In the genomic region with DNA sequence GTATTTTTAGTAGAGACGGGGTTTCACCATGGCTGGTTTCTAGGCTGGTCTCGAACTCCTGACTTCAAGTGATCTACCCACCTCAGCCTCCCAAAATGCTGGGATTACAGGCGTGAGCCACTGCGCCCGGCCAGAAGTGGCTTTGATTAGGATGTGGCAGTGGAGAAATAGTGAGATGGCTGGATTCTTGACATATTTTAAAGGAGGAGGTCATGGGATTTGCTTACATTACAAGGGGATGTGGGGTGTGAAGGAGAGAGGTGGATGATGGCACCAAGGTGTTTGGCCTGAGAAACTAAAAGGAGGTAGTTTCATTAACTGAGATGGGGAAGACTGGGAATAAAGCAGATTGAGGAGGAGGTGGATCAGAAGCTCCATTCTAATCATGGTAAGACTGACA, we compare ENCODE assay signal across 23 cellular contexts. TPM values are rescaled to one million over a fixed set of nuclear protein-coding genes. Genes with fewer than 3 reads are reported as not detected.
DNase-seq lines count a peak whose midpoint lies in the region; ATAC-seq and TF ChIP-seq lines count a peak whose summit lies in the region.
"Had no signal": no experiment of that assay in that cellular context is flagged by ENCODE, and none has a peak within 500 bp of the region (broad histone marks: within the 10 kb centered on the region; RNA-seq: fewer than 3 reads in every experiment).

No MANE protein-coding gene starts in this region.

- POLR2A ChIA-PET in activated CD4-positive, alpha-beta T cell treated with anti-CD3 and anti-CD28 coated beads, Interleukin-2, amount 10 ng/mL, durations not matched to agents 7 days and 5 days (lab: Charles Lee) = no interaction called here

- in situ Hi-C loops in brain microvascular endothelial cell (cut with HindIII; ENCODE audit: low pct_ligation_motif_present, low sequenced_read_pairs) = loop anchor here (25.0 kb wide), 1 partner anchor 158 kb away; no protein-coding TSS in a partner anchor

- no peaks in the 10 kb centered on the region for H3K79me2 ChIP-seq in H9 (ENCODE audit: insufficient read depth, low read length)

- H3K4ac ChIP-seq in H9 (ENCODE audit: low read depth, low read length) = no peak overlapping the region

- H3K36me3 ChIP-seq in RWPE2 (ENCODE audit: low read depth) = no peaks in the 10 kb centered on the region
- H3K36me3 ChIP-seq in brain microvascular endothelial cell (replicated peaks) = no peaks in the 10 kb centered on the region
- H3K36me3 ChIP-seq: BE2C, HAP-1 had no signal

- H3K9me3 ChIP-seq in RWPE2 (ENCODE audit: severe bottlenecking) (no peaks in the 10 kb centered on the region), H9 (ENCODE audit: control insufficient read depth, low read depth, low read length) (no peaks in the 10 kb centered on the region)
- H3K9me3 ChIP-seq: BE2C, HAP-1 had no signal

- H3K4me1 Mint-ChIP-seq in activated CD4-positive, alpha-beta T cell treated with anti-CD3 and anti-CD28 coated beads, Interleukin-2, amount 10 ng/mL, durations not matched to agents 7 days and 5 days = no peaks in the 10 kb centered on the region
- no peaks in the 10 kb centered on the region for H3K4me1 Mint-ChIP-seq in H9
- H3K4me1 Mint-ChIP-seq: GM23338 had no signal

- no peak overlapping the region for H3K56ac ChIP-seq in H9 (ENCODE audit: insufficient read length, low read depth, low read length)

- H4K8ac ChIP-seq in H9 (replicated peaks; ENCODE audit: insufficient read length, low read depth, low read length) = no peak overlapping the region

- H3K27me3 ChIP-seq in RWPE2 (ENCODE audit: insufficient read depth, poor library complexity, severe bottlenecking) = no peaks in the 10 kb centered on the region
- no peaks in the 10 kb centered on the region for H3K27me3 ChIP-seq in layer of hippocampus (ENCODE audit: control insufficient read depth, insufficient read depth, low read length)
- peaks cover 2% of the 10 kb centered on the region for H3K27me3 ChIP-seq in brain microvascular endothelial cell (replicated peaks)
- no peaks in the 10 kb centered on the region for H3K27me3 ChIP-seq in H9 (ENCODE audit: insufficient read depth, low read length)
- H3K27me3 ChIP-seq: BE2C had no signal

- H3K27ac ChIP-seq in RWPE2 (ENCODE audit: poor library complexity, severe bottlenecking) (no peak overlapping the region), layer of hippocampus (ENCODE audit: low read depth, low read length) (peak overlapping the region; percentile 74), temporal lobe (ENCODE audit: low read depth, low read length) (peak overlapping the region; percentile 66), brain microvascular endothelial cell (no peak overlapping the region), H9 (ENCODE audit: insufficient read length, low read depth, low read length) (no peak overlapping the region)
- H3K27ac ChIP-seq: 22Rv1, RWPE1 had no signal

- no peaks in the 10 kb centered on the region for H4K20me1 ChIP-seq in H9 (ENCODE audit: control insufficient read depth, insufficient read depth, insufficient read length)

- H3T11ph ChIP-seq in H9 (ENCODE audit: low read length) = no peak overlapping the region

- H3K36me3 Mint-ChIP-seq in activated CD4-positive, alpha-beta T cell treated with anti-CD3 and anti-CD28 coated beads, Interleukin-2, amount 10 ng/mL, durations not matched to agents 7 days and 5 days (ENCODE audit: low read depth) = no peaks in the 10 kb centered on the region
- peaks cover 2 to 10% (median 4%) of the 10 kb centered on the region in 3 experiments; a peak in 5 of 7 replicates for H3K36me3 Mint-ChIP-seq in H9 (ENCODE audit: insufficient read depth in 1 of 3, low read depth in 3 of 3)

- H3K4me3 Mint-ChIP-seq in activated CD4-positive, alpha-beta T cell treated with anti-CD3 and anti-CD28 coated beads, Interleukin-2, amount 10 ng/mL, durations not matched to agents 7 days and 5 days = no peak overlapping the region
- no peak overlapping the region for H3K4me3 Mint-ChIP-seq in H9
- H3K4me3 Mint-ChIP-seq: GM23338, HFFc6 had no signal

- H3K9ac ChIP-seq in H9 (ENCODE audit: extremely low read depth, insufficient read length, low read length) = no peak overlapping the region

- H3K79me1 ChIP-seq in H9 (ENCODE audit: insufficient read depth, low read depth, low read length, poor library complexity, severe bottlenecking) = no peaks in the 10 kb centered on the region

- no peak overlapping the region for H3K23ac ChIP-seq in H9 (ENCODE audit: insufficient read length, low read depth, low read length)

- no peaks in the 10 kb centered on the region for H3K4me1 ChIP-seq in RWPE2 (ENCODE audit: insufficient read depth, poor library complexity, severe bottlenecking)
- no peaks in the 10 kb centered on the region for H3K4me1 ChIP-seq in H9 (ENCODE audit: insufficient read depth, low read length)
- H3K4me1 ChIP-seq: BE2C, HAP-1 had no signal

- no peak overlapping the region for H3K14ac ChIP-seq in H9 (ENCODE audit: insufficient read depth, low read length)

- H3K27me3 Mint-ChIP-seq in activated CD4-positive, alpha-beta T cell treated with anti-CD3 and anti-CD28 coated beads, Interleukin-2, amount 10 ng/mL, durations not matched to agents 7 days and 5 days = peaks cover 30% of the 10 kb centered on the region
- peaks cover 7% of the 10 kb centered on the region for H3K27me3 Mint-ChIP-seq in H9 (ENCODE audit: low read depth)

- WGBS in H9 (ENCODE audit: extremely low coverage, insufficient read length, low lambda C conversion rate) = no CpG with 5 or more reads among the region's 5 CpGs

- no peak overlapping the region for H4K91ac ChIP-seq in H9 (ENCODE audit: insufficient read length, low read depth, low read length)

- H2BK5ac ChIP-seq in H9 (ENCODE audit: insufficient read length, low read length) = no peak overlapping the region

- H3K4me2 ChIP-seq in H9 (ENCODE audit: insufficient read depth, insufficient read length, low read length) = no peak overlapping the region
- H3K4me2 ChIP-seq: GM23338 had no signal

- no peak for DNase-seq in activated CD4-positive, alpha-beta T cell treated with anti-CD3 and anti-CD28 coated beads, Interleukin-2, amount 10 ng/mL, durations not matched to agents 7 days and 5 days
- no peak for DNase-seq in activated CD4-positive, alpha-beta T cell treated with anti-CD3 and anti-CD28 coated beads, Interleukin-2, amount 50 U/mL, for 1 hour
- DNase-seq in RWPE2 (ENCODE audit: low spot score) (peak; percentile 4), brain microvascular endothelial cell (no peak), H9 (no peak), GM03348 (ENCODE audit: low spot score) (no peak)
- DNase-seq: BE2C, DMS53, HFFc6, KBM-7, NCI-H2029, NCI-H2227 treated with DMSO at 0.1 percent for 48 hours, NCI-H526 treated with DMSO at 0.1 percent for 48 hours, SHP77 treated with DMSO at 0.1 percent for 48 hours had no signal

- H2BK20ac ChIP-seq in H9 (ENCODE audit: low read depth, low read length, poor library complexity, severe bottlenecking) = no peak overlapping the region

- H3K9me3 Mint-ChIP-seq in activated CD4-positive, alpha-beta T cell treated with anti-CD3 and anti-CD28 coated beads, Interleukin-2, amount 10 ng/mL, durations not matched to agents 7 days and 5 days = peaks cover 5% of the 10 kb centered on the region
- peaks cover 5 to 8% of the 10 kb centered on the region in 2 experiments; a peak in 4 of 5 replicates for H3K9me3 Mint-ChIP-seq in H9

- H2BK120ac ChIP-seq in H9 (ENCODE audit: low read depth, low read length, poor library complexity, severe bottlenecking) = no peak overlapping the region

- no peak overlapping the region for H3K4me3 ChIP-seq in RWPE2 (ENCODE audit: severe bottlenecking)
- H3K4me3 ChIP-seq in brain microvascular endothelial cell (ENCODE audit: low read depth, low read length) = no peak overlapping the region
- H3K4me3 ChIP-seq: GM23338, HAP-1 had no signal

- TF ChIP-seq CTCF in RWPE2 (IDR thresholded peaks at IDR 0.05; ENCODE audit: poor library complexity, severe bottlenecking) = no peak
- no peak for TF ChIP-seq CTCF in brain microvascular endothelial cell (IDR thresholded peaks at IDR 0.05; ENCODE audit: low read depth, low read length, missing control alignments)
- TF ChIP-seq CTCF in H9 (conservative IDR thresholded peaks at IDR 0.05) = no peak

- no peak overlapping the region for H2BK15ac ChIP-seq in H9 (ENCODE audit: low read depth, low read length)

- no peak overlapping the region for H2AK5ac ChIP-seq in H9 (ENCODE audit: insufficient read length, low read length)

- peak overlapping the region; percentile 10 for H3K27ac Mint-ChIP-seq in activated CD4-positive, alpha-beta T cell treated with anti-CD3 and anti-CD28 coated beads, Interleukin-2, amount 10 ng/mL, durations not matched to agents 7 days and 5 days
- no peak overlapping the region for H3K27ac Mint-ChIP-seq in H9
- H3K27ac Mint-ChIP-seq: GM23338, HFFc6 had no signal

- no peak overlapping the region for H3K18ac ChIP-seq in H9 (ENCODE audit: insufficient read length, low read depth, low read length)

- H4K5ac ChIP-seq in H9 (ENCODE audit: insufficient read length, low read depth, low read length) = no peak overlapping the region

- ATAC-seq in RWPE2 (ENCODE audit: low read depth) = no peak
- ATAC-seq: GM23338 had no signal

- CTCF ChIA-PET in activated CD4-positive, alpha-beta T cell treated with anti-CD3 and anti-CD28 coated beads, Interleukin-2, amount 10 ng/mL, durations not matched to agents 7 days and 5 days (lab: Charles Lee) = interaction anchor here (1.8 kb wide), 1 partner anchor 9 kb away, joined by 9 read pairs; no protein-coding TSS in a partner anchor

- no peak overlapping the region for H2BK12ac ChIP-seq in H9 (ENCODE audit: insufficient read length, low read depth, low read length)

- no peaks in the 10 kb centered on the region for H3K23me2 ChIP-seq in H9 (ENCODE audit: insufficient read length, low read depth, low read length, poor library complexity, severe bottlenecking)

- no peak overlapping the region for H2AFZ ChIP-seq in H9 (ENCODE audit: low read length)
- H2AFZ ChIP-seq: GM23338 had no signal

RNA-seq across cellular contexts. Expression of gene LTF, which starts 15.0 kb away (rescaled TPM):
- total RNA-seq in activated CD4-positive, alpha-beta T cell treated with anti-CD3 and anti-CD28 coated beads, Interleukin-2, amount 10 ng/mL, durations not matched to agents 7 days and 5 days = not detected
- total RNA-seq in temporal lobe (3.0 TPM), H9 (2021) (not detected in 2 replicates)
- total RNA-seq: MCF 10A, NCI-H460 had no signal

RNA-seq across cellular contexts. Expression of gene RTP3, which starts 18.1 kb away (rescaled TPM):
- total RNA-seq in activated CD4-positive, alpha-beta T cell treated with anti-CD3 and anti-CD28 coated beads, Interleukin-2, amount 10 ng/mL, durations not matched to agents 7 days and 5 days = not detected
- total RNA-seq in temporal lobe (not detected), H9 (2021) (not detected in 2 replicates)
- total RNA-seq: GM23338, HFFc6, LHCN-M2, MCF 10A, NCI-H460 had no signal

Comparison
In these comparisons a context has a peak if more than half of its experiments do, and no peak if none do; other contexts are left out.
1. H3K27ac ChIP-seq: peak in layer of hippocampus (single experiment) and temporal lobe (single experiment); none in RWPE2 (single experiment), brain microvascular endothelial cell (single experiment) and H9 (single experiment).